In the genomic region with DNA sequence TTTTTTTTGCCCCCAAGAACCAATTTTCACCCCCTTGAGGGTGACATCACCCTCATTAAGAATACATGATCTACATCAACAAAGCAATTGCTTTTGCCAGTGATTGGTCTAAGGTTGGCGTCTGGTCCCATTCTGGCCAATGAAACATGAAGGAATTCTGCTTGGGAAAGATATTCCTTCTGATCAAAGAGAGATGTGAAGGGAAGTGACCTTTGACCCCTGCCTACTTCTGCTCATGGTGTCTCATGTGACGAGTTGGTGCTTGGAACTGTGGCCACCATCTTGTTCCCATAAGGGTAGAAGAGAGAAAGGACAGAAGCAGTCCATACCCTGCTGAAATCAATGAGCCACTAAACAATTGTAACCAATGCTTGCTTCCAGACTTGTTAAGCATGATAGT, we compare ENCODE assay signal across 19 cellular contexts.
DNase-seq lines count a peak whose midpoint lies in the region; ATAC-seq, FAIRE-seq and TF ChIP-seq lines count a peak whose summit lies in the region.
"Had no signal": no experiment of that assay in that cellular context is flagged by ENCODE, and none has a peak within 500 bp of the region (broad histone marks: within the 10 kb centered on the region; RNA-seq: fewer than 3 reads in every experiment).

No MANE protein-coding gene starts in this region.

- H3K36me3 ChIP-seq in CD8-positive, alpha-beta memory T cell (ENCODE audit: insufficient read depth, low read length): no peaks in the 10 kb centered on the region
- H3K36me3 ChIP-seq in astrocyte (ENCODE audit: insufficient read depth, low read length) (no peaks in the 10 kb centered on the region), spleen (no peaks in the 10 kb centered on the region)
- H3K36me3 ChIP-seq: BLaER1, MG63 had no signal

- no peak for ATAC-seq in activated CD4-positive, alpha-beta T cell treated with anti-CD3 and anti-CD28 coated beads for 36 hours
- no peak for ATAC-seq in naive thymus-derived CD8-positive, alpha-beta T cell
- no peak for ATAC-seq in GM21723 (IDR thresholded peaks at IDR 0.05; ENCODE audit: unreplicated experiment)

- TF ChIP-seq POLR2A in spleen (IDR thresholded peaks at IDR 0.05): no peak

- intact Hi-C loops in activated CD4-positive, alpha-beta T cell treated with anti-CD3 and anti-CD28 coated beads for 36 hours (cut with DNase I, micrococcal nuclease): loop anchor here in 1 of 2 experiments (5.0 kb wide), 1 partner anchor 89 kb away; no protein-coding TSS in a partner anchor
- intact Hi-C loops in spleen (cut with DNase I; ENCODE audit: low total_unique reads): no loop called here

- H3K79me2 ChIP-seq in astrocyte (ENCODE audit: insufficient read depth, low read length): no peaks in the 10 kb centered on the region

- H3K4me3 ChIP-seq in CD8-positive, alpha-beta memory T cell (ENCODE audit: low read length): no peak overlapping the region
- no peak overlapping the region for H3K4me3 ChIP-seq in astrocyte (ENCODE audit: insufficient read depth, low read depth, low read length)
- no peak overlapping the region for H3K4me3 ChIP-seq in spleen
- H3K4me3 ChIP-seq: BLaER1, MG63 had no signal

- CTCF ChIA-PET in activated CD4-positive, alpha-beta T cell treated with anti-CD3 and anti-CD28 coated beads for 36 hours (lab: Charles Lee): no interaction called here
- CTCF ChIA-PET in CD8-positive, alpha-beta memory T cell (lab: Charles Lee): no interaction called here

- WGBS in spleen, 5 donors: 92 to 100% (median 96%) methylated on average over 2 of the region's 2 CpGs

- H3K27ac Mint-ChIP-seq in activated CD4-positive, alpha-beta T cell treated with anti-CD3 and anti-CD28 coated beads for 36 hours: peak overlapping the region; percentile 55
- H3K27ac Mint-ChIP-seq in CD8-positive, alpha-beta memory T cell: peak overlapping the region; percentile 59 to 98 (median 92)
- peak overlapping the region; percentile 7 for H3K27ac Mint-ChIP-seq in astrocyte (ENCODE audit: unreplicated experiment)
- peak overlapping the region; percentile 47 to 99 (median 96) for H3K27ac Mint-ChIP-seq in naive thymus-derived CD8-positive, alpha-beta T cell

- H3K9me3 Mint-ChIP-seq in activated CD4-positive, alpha-beta T cell treated with anti-CD3 and anti-CD28 coated beads for 36 hours (ENCODE audit: low read depth): peaks cover 3% of the 10 kb centered on the region
- H3K9me3 Mint-ChIP-seq in CD8-positive, alpha-beta memory T cell: peaks cover 0 to 7% (median 4%) of the 10 kb centered on the region in 5 donors
- peaks cover 7% of the 10 kb centered on the region for H3K9me3 Mint-ChIP-seq in astrocyte (ENCODE audit: unreplicated experiment)
- peaks cover 0 to 9% (median 3%) of the 10 kb centered on the region in 9 donors for H3K9me3 Mint-ChIP-seq in naive thymus-derived CD8-positive, alpha-beta T cell

- no peak overlapping the region for H3K4me2 ChIP-seq in astrocyte (ENCODE audit: low read length)
- H3K4me2 ChIP-seq: BLaER1 had no signal

- no peaks in the 10 kb centered on the region for H3K27me3 ChIP-seq in CD8-positive, alpha-beta memory T cell (ENCODE audit: insufficient read depth, low read length, poor library complexity, severe bottlenecking)
- H3K27me3 ChIP-seq in astrocyte (ENCODE audit: insufficient read depth, low read length) (no peaks in the 10 kb centered on the region), spleen (replicated peaks in 1 of 7) (no peaks in the 10 kb centered on the region)
- H3K27me3 ChIP-seq: BLaER1, MG63 had no signal

- no peak overlapping the region for H3K4me3 Mint-ChIP-seq in activated CD4-positive, alpha-beta T cell treated with anti-CD3 and anti-CD28 coated beads for 36 hours
- H3K4me3 Mint-ChIP-seq in CD8-positive, alpha-beta memory T cell: peak overlapping the region in 2 of 7 donors; percentile 8 to 55
- no peak overlapping the region for H3K4me3 Mint-ChIP-seq in astrocyte (ENCODE audit: unreplicated experiment)
- peak overlapping the region in 7 of 10 donors; percentile 3 to 81 (median 72) for H3K4me3 Mint-ChIP-seq in naive thymus-derived CD8-positive, alpha-beta T cell

- no peaks in the 10 kb centered on the region for H4K20me1 ChIP-seq in astrocyte (ENCODE audit: insufficient read depth, low read length)
- H4K20me1 ChIP-seq: BLaER1 had no signal

- no peak for FAIRE-seq in astrocyte (lab: Jason Lieb, UNC)

- no peak overlapping the region for H2AFZ ChIP-seq in astrocyte (ENCODE audit: low read depth, low read length)

- H3K4me1 ChIP-seq in CD8-positive, alpha-beta memory T cell (ENCODE audit: insufficient read depth, low read length): peaks cover 32% of the 10 kb centered on the region
- no peaks in the 10 kb centered on the region for H3K4me1 ChIP-seq in astrocyte (ENCODE audit: insufficient read depth, low read length)
- H3K4me1 ChIP-seq in spleen: peaks cover 0 to 21% (median 9%) of the 10 kb centered on the region in 6 donors

- H3K9me3 ChIP-seq in CD8-positive, alpha-beta memory T cell (ENCODE audit: low read length): no peaks in the 10 kb centered on the region
- H3K9me3 ChIP-seq in astrocyte (ENCODE audit: insufficient read depth, low read depth, low read length) (no peaks in the 10 kb centered on the region), spleen (peaks cover 0 to 9% (median 3%) of the 10 kb centered on the region in 8 donors)
- H3K9me3 ChIP-seq: BLaER1, MG63 had no signal

- H3K4me1 Mint-ChIP-seq in activated CD4-positive, alpha-beta T cell treated with anti-CD3 and anti-CD28 coated beads for 36 hours: peaks cover 35% of the 10 kb centered on the region
- H3K4me1 Mint-ChIP-seq in CD8-positive, alpha-beta memory T cell: peaks cover 31 to 35% (median 34%) of the 10 kb centered on the region in 3 donors
- H3K4me1 Mint-ChIP-seq in astrocyte (ENCODE audit: low read depth, unreplicated experiment): peaks cover 4% of the 10 kb centered on the region
- H3K4me1 Mint-ChIP-seq in naive thymus-derived CD8-positive, alpha-beta T cell: peaks cover 21 to 66% (median 57%) of the 10 kb centered on the region in 4 donors

- no peak for DNase-seq in activated CD4-positive, alpha-beta T cell treated with anti-CD3 and anti-CD28 coated beads for 36 hours
- no peak for DNase-seq in activated CD4-positive, alpha-beta T cell treated with anti-CD3 and anti-CD28 coated beads, Interleukin-2, amount 50 U/mL, for 1 hour
- no peak for DNase-seq in CD8-positive, alpha-beta memory T cell
- no peak for DNase-seq in astrocyte (ENCODE audit: low read depth)
- no peak for DNase-seq in naive thymus-derived CD8-positive, alpha-beta T cell
- no peak for DNase-seq in GOT3 (lab: John Stamatoyannopoulos, UW)
- no peak for DNase-seq in spleen
- DNase-seq: COR-L47, GF-D8, Karpas-422, NCI-H1092, NCI-H146, NCI-H2081 treated with DMSO at 0.1 percent for 48 hours, NCI-H510A, NCI-H774, RPMI8226 had no signal

- TF ChIP-seq CTCF in astrocyte (IDR thresholded peaks at IDR 0.05; ENCODE audit: insufficient read depth, low read depth, low read length) (no peak), spleen (IDR thresholded peaks at IDR 0.05 in 8 of 11, conservative IDR thresholded peaks at IDR 0.05 in 3 of 11) (no peak)

- H3K9ac ChIP-seq in astrocyte (ENCODE audit: low read length): no peak overlapping the region
- H3K9ac ChIP-seq: BLaER1 had no signal

- POLR2A ChIA-PET in activated CD4-positive, alpha-beta T cell treated with anti-CD3 and anti-CD28 coated beads for 36 hours (lab: Charles Lee): no interaction called here
- POLR2A ChIA-PET in CD8-positive, alpha-beta memory T cell (lab: Charles Lee): no interaction called here
- POLR2A ChIA-PET in naive thymus-derived CD8-positive, alpha-beta T cell (lab: Charles Lee): interaction anchor here (0.7 to 4.5 kb wide), 4 partner anchors 17 to 105 kb away, joined by 3 to 16 read pairs (median 4); no protein-coding TSS in a partner anchor

- no peaks in the 10 kb centered on the region for H3K36me3 Mint-ChIP-seq in activated CD4-positive, alpha-beta T cell treated with anti-CD3 and anti-CD28 coated beads for 36 hours (ENCODE audit: low read depth)
- H3K36me3 Mint-ChIP-seq in CD8-positive, alpha-beta memory T cell: peaks cover 0 to 7% (median 2%) of the 10 kb centered on the region in 3 donors
- no peaks in the 10 kb centered on the region for H3K36me3 Mint-ChIP-seq in astrocyte (ENCODE audit: low read depth, unreplicated experiment)
- H3K36me3 Mint-ChIP-seq in naive thymus-derived CD8-positive, alpha-beta T cell: peaks cover 0 to 4% (median 0%) of the 10 kb centered on the region in 3 donors

- H3K27me3 Mint-ChIP-seq in activated CD4-positive, alpha-beta T cell treated with anti-CD3 and anti-CD28 coated beads for 36 hours: no peaks in the 10 kb centered on the region
- no peaks in the 10 kb centered on the region for H3K27me3 Mint-ChIP-seq in CD8-positive, alpha-beta memory T cell
- peaks cover 9% of the 10 kb centered on the region for H3K27me3 Mint-ChIP-seq in astrocyte (ENCODE audit: low read depth, unreplicated experiment)
- no peaks in the 10 kb centered on the region for H3K27me3 Mint-ChIP-seq in naive thymus-derived CD8-positive, alpha-beta T cell

- no peak overlapping the region for H3K27ac ChIP-seq in CD8-positive, alpha-beta memory T cell (ENCODE audit: low read depth, low read length)
- H3K27ac ChIP-seq in astrocyte (ENCODE audit: low read depth, low read length) (no peak overlapping the region), spleen (no peak overlapping the region)
- H3K27ac ChIP-seq: BLaER1 had no signal

Comparison
In these comparisons a context has a peak if more than half of its experiments do, and no peak if none do; other contexts are left out.
1. H3K27ac Mint-ChIP-seq: peak in every context shown above with its lines; median percentile 96 in naive thymus-derived CD8-positive, alpha-beta T cell; 92 in CD8-positive, alpha-beta memory T cell; 55 in activated CD4-positive, alpha-beta T cell treated with anti-CD3 and anti-CD28 coated beads for 36 hours; 7 in astrocyte.
2. H3K4me3 Mint-ChIP-seq: peak in naive thymus-derived CD8-positive, alpha-beta T cell (7 of 10); none in activated CD4-positive, alpha-beta T cell treated with anti-CD3 and anti-CD28 coated beads for 36 hours (single experiment) and astrocyte (single experiment).